ENCODE assay signal across 14 cellular contexts in genomic region chr10:92493362-92493761, GRCh38.
A peak's percentile ranks its signal among the peaks of the same experiment; 100 is the strongest.
DNase-seq lines count a peak whose midpoint lies in the region; ATAC-seq, FAIRE-seq and TF ChIP-seq lines count a peak whose summit lies in the region.
"Had no signal": no experiment of that assay in that cellular context is flagged by ENCODE, and none has a peak within 500 bp of the region (broad histone marks: within the 10 kb centered on the region; RNA-seq: fewer than 3 reads in every experiment).

No MANE protein-coding gene starts in this region.

- DNase-seq in H54 (ENCODE audit: insufficient read length, low spot score) = no peak
- peak; percentile 88 for DNase-seq in NCI-H2171 treated with DMSO at 0.1 percent for 48 hours (lab: John Stamatoyannopoulos, UW)
- no peak for DNase-seq in progenitor cell of endocrine pancreas (ENCODE audit: low spot score, unreplicated experiment)
- DNase-seq in cortex of kidney (lab: John Stamatoyannopoulos, UW) = no peak
- DNase-seq in amygdala (lab: John Stamatoyannopoulos, UW) = no peak
- DNase-seq: ACHN; CD4-positive, alpha-beta T cell; MV-4-11; NCI-H1417; NCI-H187 treated with DMSO at 0.1 percent for 48 hours; NCI-H510A; NCI-H82 had no signal

- TF ChIP-seq CTCF in progenitor cell of endocrine pancreas (IDR thresholded peaks at IDR 0.05; ENCODE audit: unreplicated experiment) = no peak

- H3K9me3 Mint-ChIP-seq in progenitor cell of endocrine pancreas (ENCODE audit: low read depth) = no peaks in the 10 kb centered on the region
- H3K9me3 Mint-ChIP-seq: CD4-positive, alpha-beta T cell had no signal

- H3K4me1 Mint-ChIP-seq in progenitor cell of endocrine pancreas (ENCODE audit: low read depth) = no peaks in the 10 kb centered on the region

- ATAC-seq in esophagus mucosa (peak; percentile 40), GM18520 (IDR thresholded peaks at IDR 0.05; ENCODE audit: unreplicated experiment) (no peak)

- no peak overlapping the region for H3K4me3 Mint-ChIP-seq in progenitor cell of endocrine pancreas (ENCODE audit: low read depth)
- H3K4me3 Mint-ChIP-seq: CD4-positive, alpha-beta T cell had no signal

- peaks cover 21% of the 10 kb centered on the region for H3K36me3 Mint-ChIP-seq in progenitor cell of endocrine pancreas (ENCODE audit: insufficient read depth)

- peak overlapping the region; percentile 4 for H3K27ac Mint-ChIP-seq in progenitor cell of endocrine pancreas
- H3K27ac Mint-ChIP-seq: CD4-positive, alpha-beta T cell had no signal

- no peak for TF ChIP-seq POLR2A in H54 (IDR thresholded peaks at IDR 0.05; ENCODE audit: low read depth, low read length)

- FAIRE-seq in H54 (lab: Jason Lieb, UNC) = peak; percentile 43

- no peaks in the 10 kb centered on the region for H3K27me3 Mint-ChIP-seq in progenitor cell of endocrine pancreas
- H3K27me3 Mint-ChIP-seq: CD4-positive, alpha-beta T cell had no signal
